36 cellular contexts compared by ENCODE assay signal in genomic region chr4:74120086-74120485, GRCh38. TPM values are rescaled to one million over a fixed set of nuclear protein-coding genes. Genes with fewer than 3 reads are reported as not detected.
"Had no signal": no experiment of that assay in that cellular context is flagged by ENCODE, and none has a peak within 500 bp of the region (broad histone marks: within the 10 kb centered on the region; RNA-seq: fewer than 3 reads in every experiment).

No MANE protein-coding gene starts in this region.

- H3K4me3 ChIP-seq: adrenal gland, body of pancreas, cardiac muscle cell, colonic mucosa had no signal

- H3K9me3 ChIP-seq: adrenal gland, body of pancreas, colonic mucosa had no signal

- H3K27ac ChIP-seq: adrenal gland, body of pancreas, cardiac muscle cell, colonic mucosa, epithelial cell of prostate had no signal

- FAIRE-seq: endometrium, endothelial cell of umbilical vein, frontal cortex had no signal

- H3K27me3 ChIP-seq: adrenal gland, body of pancreas, cardiac muscle cell, colonic mucosa had no signal

- H3K9me3 Mint-ChIP-seq: activated CD4-positive, alpha-beta memory T cell treated with anti-CD3 and anti-CD28 coated beads for 36 hours; activated naive CD4-positive, alpha-beta T cell treated with anti-CD3 and anti-CD28 coated beads, Interleukin-2, amount 50 U/mL, for 24 hours; activated T-helper 2 cell treated with anti-CD3 and anti-CD28 coated beads, Interferon-gamma antibody, Interleukin-2, Interleukin-4, amounts not matched to agents 10 μg/mL and 5 μg/mL and 100 μg/mL, durations not matched to agents 14 hours and 24 hours and 36 hours; T-helper 2 cell treated with Interferon-gamma antibody and Interleukin-4, amounts not matched to agents 5 μg/mL and 100 μg/mL, for 36 hours had no signal

- H3K4me1 Mint-ChIP-seq: activated CD4-positive, alpha-beta T cell treated with anti-CD3 and anti-CD28 coated beads for 36 hours; activated CD4-positive, alpha-beta T cell treated with anti-CD3 and anti-CD28 coated beads, Interleukin-2, amount 10 ng/mL, durations not matched to agents 24 days and 14 days; activated CD8-positive, alpha-beta memory T cell treated with anti-CD3 and anti-CD28 coated beads, Interleukin-2, amount 10 ng/mL, durations not matched to agents 7 days and 5 days; activated naive CD4-positive, alpha-beta T cell treated with anti-CD3 and anti-CD28 coated beads, Interleukin-2, amount 50 U/mL, for 24 hours; activated naive CD8-positive, alpha-beta T cell treated with anti-CD3 and anti-CD28 coated beads for 36 hours; activated naive CD8-positive, alpha-beta T cell treated with anti-CD3 and anti-CD28 coated beads, Interleukin-2, amount 50 U/mL, for 24 hours; T-helper 17 cell had no signal

- H3K27ac Mint-ChIP-seq: activated CD4-positive, alpha-beta memory T cell treated with anti-CD3 and anti-CD28 coated beads for 36 hours; activated CD4-positive, alpha-beta T cell treated with anti-CD3 and anti-CD28 coated beads for 36 hours; activated CD4-positive, alpha-beta T cell treated with anti-CD3 and anti-CD28 coated beads, Interleukin-2, amount 10 ng/mL, durations not matched to agents 24 days and 14 days; activated CD8-positive, alpha-beta memory T cell treated with anti-CD3 and anti-CD28 coated beads, Interleukin-2, amount 10 ng/mL, durations not matched to agents 7 days and 5 days; activated CD8-positive, alpha-beta T cell treated with anti-CD3 and anti-CD28 coated beads, Interleukin-2, amount 10 ng/mL, durations not matched to agents 7 days and 5 days; activated naive CD4-positive, alpha-beta T cell treated with anti-CD3 and anti-CD28 coated beads for 36 hours; activated naive CD4-positive, alpha-beta T cell treated with anti-CD3 and anti-CD28 coated beads, Interleukin-2, amount 50 U/mL, for 24 hours; activated naive CD8-positive, alpha-beta T cell treated with anti-CD3 and anti-CD28 coated beads for 36 hours; activated naive CD8-positive, alpha-beta T cell treated with anti-CD3 and anti-CD28 coated beads, Interleukin-2, amount 50 U/mL, for 24 hours; activated T-helper 1 cell treated with anti-CD3 and anti-CD28 coated beads, Interleukin-12 subunit alpha, Interleukin-12 subunit beta, Interleukin-2, Interleukin-4 antibody, amounts not matched to agents 30 ng/mL and 10 ng/mL and 1 ng/mL, durations not matched to agents 14 hours and 24 hours and 36 hours; activated T-helper 2 cell treated with anti-CD3 and anti-CD28 coated beads, Interferon-gamma antibody, Interleukin-2, Interleukin-4, amounts not matched to agents 10 μg/mL and 5 μg/mL and 100 μg/mL, durations not matched to agents 14 hours and 24 hours and 36 hours; T-helper 17 cell; T-helper 2 cell treated with Interferon-gamma antibody and Interleukin-4, amounts not matched to agents 5 μg/mL and 100 μg/mL, for 36 hours had no signal

- H3K4me3 Mint-ChIP-seq: activated CD4-positive, alpha-beta memory T cell treated with anti-CD3 and anti-CD28 coated beads for 36 hours; activated CD4-positive, alpha-beta T cell treated with anti-CD3 and anti-CD28 coated beads for 36 hours; activated CD4-positive, alpha-beta T cell treated with anti-CD3 and anti-CD28 coated beads, Interleukin-2, amount 10 ng/mL, durations not matched to agents 24 days and 14 days; activated CD8-positive, alpha-beta memory T cell treated with anti-CD3 and anti-CD28 coated beads, Interleukin-2, amount 10 ng/mL, durations not matched to agents 7 days and 5 days; activated CD8-positive, alpha-beta T cell treated with anti-CD3 and anti-CD28 coated beads, Interleukin-2, amount 10 ng/mL, durations not matched to agents 7 days and 5 days; activated naive CD4-positive, alpha-beta T cell treated with anti-CD3 and anti-CD28 coated beads for 36 hours; activated naive CD4-positive, alpha-beta T cell treated with anti-CD3 and anti-CD28 coated beads, Interleukin-2, amount 50 U/mL, for 24 hours; activated naive CD8-positive, alpha-beta T cell treated with anti-CD3 and anti-CD28 coated beads for 36 hours; activated naive CD8-positive, alpha-beta T cell treated with anti-CD3 and anti-CD28 coated beads, Interleukin-2, amount 50 U/mL, for 24 hours; activated T-helper 1 cell treated with anti-CD3 and anti-CD28 coated beads, Interleukin-12 subunit alpha, Interleukin-12 subunit beta, Interleukin-2, Interleukin-4 antibody, amounts not matched to agents 30 ng/mL and 10 ng/mL and 1 ng/mL, durations not matched to agents 14 hours and 24 hours and 36 hours; T-helper 17 cell; T-helper 2 cell treated with Interferon-gamma antibody and Interleukin-4, amounts not matched to agents 5 μg/mL and 100 μg/mL, for 36 hours had no signal

- H3K36me3 ChIP-seq: adrenal gland, cardiac muscle cell, colonic mucosa had no signal

- ATAC-seq: activated CD4-positive, alpha-beta T cell treated with anti-CD3 and anti-CD28 coated beads for 36 hours; activated CD8-positive, alpha-beta memory T cell treated with anti-CD3 and anti-CD28 coated beads, Interleukin-2, amount 10 ng/mL, durations not matched to agents 7 days and 5 days; activated CD8-positive, alpha-beta T cell treated with anti-CD3 and anti-CD28 coated beads, Interleukin-2, amount 10 ng/mL, durations not matched to agents 7 days and 5 days; activated naive CD8-positive, alpha-beta T cell treated with anti-CD3 and anti-CD28 coated beads, Interleukin-2, amount 50 U/mL, for 24 hours; body of pancreas; T-helper 17 cell had no signal

- H3K27me3 Mint-ChIP-seq: activated CD4-positive, alpha-beta T cell treated with anti-CD3 and anti-CD28 coated beads for 36 hours; activated CD8-positive, alpha-beta memory T cell treated with anti-CD3 and anti-CD28 coated beads, Interleukin-2, amount 10 ng/mL, durations not matched to agents 7 days and 5 days; activated naive CD8-positive, alpha-beta T cell treated with anti-CD3 and anti-CD28 coated beads, Interleukin-2, amount 50 U/mL, for 24 hours had no signal

- DNase-seq: activated CD4-positive, alpha-beta memory T cell treated with anti-CD3 and anti-CD28 coated beads for 36 hours; activated CD4-positive, alpha-beta T cell treated with anti-CD3 and anti-CD28 coated beads for 36 hours; activated CD4-positive, alpha-beta T cell treated with anti-CD3 and anti-CD28 coated beads, Interleukin-2, amount 10 ng/mL, durations not matched to agents 24 days and 14 days; activated CD4-positive, CD25-positive, alpha-beta regulatory T cell; activated CD4-positive, CD25-positive, alpha-beta regulatory T cell treated with anti-CD3 and anti-CD28 coated beads, Interleukin-2, amount 50 U/mL, for 72 hours; activated CD8-positive, alpha-beta memory T cell treated with anti-CD3 and anti-CD28 coated beads, Interleukin-2, amount 10 ng/mL, durations not matched to agents 7 days and 5 days; activated CD8-positive, alpha-beta memory T cell treated with anti-CD3 and anti-CD28 coated beads, Interleukin-2, amount 50 U/mL, for 4 hours; activated CD8-positive, alpha-beta T cell treated with anti-CD3 and anti-CD28 coated beads, Interleukin-2, amount 10 ng/mL, durations not matched to agents 7 days and 5 days; activated effector memory CD4-positive, alpha-beta T cell treated with anti-CD3 and anti-CD28 coated beads, Interleukin-2, amount 50 U/mL, for 16 hours; activated naive CD4-positive, alpha-beta T cell treated with anti-CD3 and anti-CD28 coated beads for 36 hours; activated naive CD8-positive, alpha-beta T cell treated with anti-CD3 and anti-CD28 coated beads for 36 hours; activated naive CD8-positive, alpha-beta T cell treated with anti-CD3 and anti-CD28 coated beads, Interleukin-2, amount 50 U/mL, for 24 hours; activated T-cell treated with anti-CD3 and anti-CD28 coated beads, Interleukin-2, amount 50 U/mL, for 1 hour; activated T-cell treated with anti-CD3 and anti-CD28 coated beads, Interleukin-2, amount 50 U/mL, for 48 hours; adrenal gland; amygdala; aorta; body of pancreas; central memory CD4-positive, alpha-beta T cell; cerebellar nuclear complex; colonic mucosa; effector CD8-positive, alpha-beta T cell; head of caudate nucleus; T-helper 1 cell; T-helper 17 cell; T1000 had no signal

- H3K36me3 Mint-ChIP-seq: activated CD4-positive, alpha-beta memory T cell treated with anti-CD3 and anti-CD28 coated beads for 36 hours; activated CD8-positive, alpha-beta memory T cell treated with anti-CD3 and anti-CD28 coated beads, Interleukin-2, amount 10 ng/mL, durations not matched to agents 7 days and 5 days; activated naive CD4-positive, alpha-beta T cell treated with anti-CD3 and anti-CD28 coated beads, Interleukin-2, amount 50 U/mL, for 24 hours; activated naive CD8-positive, alpha-beta T cell treated with anti-CD3 and anti-CD28 coated beads for 36 hours had no signal

RNA-seq across cellular contexts. Expression of gene CXCL2, which starts 21.1 kb away (rescaled TPM):
- total RNA-seq: activated CD4-positive, alpha-beta memory T cell treated with anti-CD3 and anti-CD28 coated beads for 36 hours; activated CD4-positive, alpha-beta T cell treated with anti-CD3 and anti-CD28 coated beads for 36 hours; activated CD4-positive, alpha-beta T cell treated with anti-CD3 and anti-CD28 coated beads, Interleukin-2, amount 10 ng/mL, durations not matched to agents 24 days and 14 days; activated CD8-positive, alpha-beta memory T cell treated with anti-CD3 and anti-CD28 coated beads for 36 hours; activated CD8-positive, alpha-beta memory T cell treated with anti-CD3 and anti-CD28 coated beads, Interleukin-2, amount 10 ng/mL, durations not matched to agents 7 days and 5 days; activated CD8-positive, alpha-beta T cell treated with anti-CD3 and anti-CD28 coated beads, Interleukin-2, amount 10 ng/mL, durations not matched to agents 7 days and 5 days; activated naive CD4-positive, alpha-beta T cell treated with anti-CD3 and anti-CD28 coated beads for 36 hours; activated naive CD8-positive, alpha-beta T cell treated with anti-CD3 and anti-CD28 coated beads for 36 hours; activated T-helper 1 cell treated with anti-CD3 and anti-CD28 coated beads, Interleukin-12 subunit alpha, Interleukin-12 subunit beta, Interleukin-2, Interleukin-4 antibody, amounts not matched to agents 30 ng/mL and 10 ng/mL and 1 ng/mL, durations not matched to agents 14 hours and 24 hours and 36 hours; activated T-helper 2 cell treated with anti-CD3 and anti-CD28 coated beads, Interferon-gamma antibody, Interleukin-2, Interleukin-4, amounts not matched to agents 10 μg/mL and 5 μg/mL and 100 μg/mL, durations not matched to agents 14 hours and 24 hours and 36 hours; cardiac muscle cell had no signal
- polyA plus RNA-seq: cardiac muscle cell had no signal
